14 cellular contexts compared by ENCODE assay signal in genomic region chr13:97600438-97601080, GRCh38.
DNase-seq lines count a peak whose midpoint lies in the region; ATAC-seq and TF ChIP-seq lines count a peak whose summit lies in the region.
"Had no signal": no experiment of that assay in that cellular context is flagged by ENCODE, and none has a peak within 500 bp of the region (broad histone marks: within the 10 kb centered on the region; RNA-seq: fewer than 3 reads in every experiment).

No MANE protein-coding gene starts in this region.

- no peak overlapping the region for H3K27ac Mint-ChIP-seq in naive thymus-derived CD8-positive, alpha-beta T cell
- H3K27ac Mint-ChIP-seq: naive B cell had no signal

- peaks cover 2 to 24% (median 11%) of the 10 kb centered on the region in 5 donors for H3K27me3 Mint-ChIP-seq in naive thymus-derived CD8-positive, alpha-beta T cell
- H3K27me3 Mint-ChIP-seq: naive B cell had no signal

- DNase-seq in DMS153 (lab: John Stamatoyannopoulos, UW) = peak; percentile 48
- DNase-seq in DMS153 treated with DMSO at 0.1 percent for 48 hours (lab: John Stamatoyannopoulos, UW; ENCODE audit: unreplicated experiment) = no peak
- DNase-seq in NCI-H226 = peak; percentile 73
- peak; percentile 15 for DNase-seq in dermis blood vessel endothelial cell
- peak; percentile 23 for DNase-seq in retinal pigment epithelial cell (ENCODE audit: low read depth)
- no peak for DNase-seq in naive thymus-derived CD8-positive, alpha-beta T cell
- DNase-seq: amniotic stem cell; heart left ventricle; naive B cell; SHP77 treated with DMSO at 0.1 percent for 48 hours; stimulated activated CD4-positive, alpha-beta T cell treated with anti-CD3 and anti-CD28 coated beads, Interleukin-4, amount 100 ng/mL, for 4 hours; thyroid gland had no signal

- POLR2A ChIA-PET in naive thymus-derived CD8-positive, alpha-beta T cell (lab: Charles Lee) = no interaction called here

- ATAC-seq in GM19328 (IDR thresholded peaks at IDR 0.05; ENCODE audit: unreplicated experiment) = no peak
- no peak for ATAC-seq in naive thymus-derived CD8-positive, alpha-beta T cell
- ATAC-seq in HG03097 (IDR thresholded peaks at IDR 0.05; ENCODE audit: low FRiP score, unreplicated experiment) = no peak

- no peak overlapping the region for H3K4me3 Mint-ChIP-seq in naive thymus-derived CD8-positive, alpha-beta T cell
- H3K4me3 Mint-ChIP-seq: naive B cell had no signal

- no peaks in the 10 kb centered on the region for H3K36me3 Mint-ChIP-seq in naive thymus-derived CD8-positive, alpha-beta T cell
- H3K36me3 Mint-ChIP-seq: naive B cell had no signal

- H3K4me3 ChIP-seq in retinal pigment epithelial cell (ENCODE audit: low read length) = no peak overlapping the region
- H3K4me3 ChIP-seq: heart left ventricle, thyroid gland had no signal

- no peaks in the 10 kb centered on the region for H3K4me1 Mint-ChIP-seq in naive thymus-derived CD8-positive, alpha-beta T cell
- H3K4me1 Mint-ChIP-seq: naive B cell had no signal

- H3K9me3 Mint-ChIP-seq in naive thymus-derived CD8-positive, alpha-beta T cell = peaks cover 0 to 18% (median 1%) of the 10 kb centered on the region in 9 donors

- TF ChIP-seq CTCF in retinal pigment epithelial cell (conservative IDR thresholded peaks at IDR 0.05; ENCODE audit: low read depth, low read length) = no peak

Comparison
In these comparisons a context has a peak if more than half of its experiments do, and no peak if none do; other contexts are left out.
1. DNase-seq: peak in DMS153 (single experiment), NCI-H226 (single experiment), dermis blood vessel endothelial cell (single experiment) and retinal pigment epithelial cell (single experiment); none in DMS153 treated with DMSO at 0.1 percent for 48 hours (single experiment) and naive thymus-derived CD8-positive, alpha-beta T cell (0 of 10).